In the genomic region with DNA sequence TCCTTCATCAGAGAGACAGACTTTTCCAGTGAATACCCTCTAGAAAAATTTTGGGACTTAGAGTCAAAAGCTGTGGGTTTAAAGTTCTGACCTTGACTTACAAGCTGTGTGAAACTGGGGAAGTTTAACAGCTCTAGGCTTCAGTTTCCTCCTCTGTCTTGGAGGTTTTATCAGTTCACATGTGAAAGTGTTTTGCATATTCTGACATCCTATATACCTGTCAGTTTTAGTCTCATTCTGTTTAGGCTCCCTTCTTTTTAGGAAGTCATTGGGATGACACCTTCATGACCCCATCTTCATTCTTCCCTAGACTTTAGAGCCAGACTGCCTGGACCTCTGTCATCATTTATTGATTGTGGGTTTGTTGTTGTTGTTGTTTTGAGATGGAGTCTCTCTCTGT, we compare ENCODE assay signal across 13 cellular contexts. TPM values are rescaled to one million over a fixed set of nuclear protein-coding genes. Genes with fewer than 3 reads are reported as not detected.
DNase-seq lines count a peak whose midpoint lies in the region; ATAC-seq and TF ChIP-seq lines count a peak whose summit lies in the region.
"Had no signal": no experiment of that assay in that cellular context is flagged by ENCODE, and none has a peak within 500 bp of the region (broad histone marks: within the 10 kb centered on the region; RNA-seq: fewer than 3 reads in every experiment).

No MANE protein-coding gene starts in this region.

- POLR2A ChIA-PET in Caco-2 (lab: Charles Lee) = no interaction called here

- intact Hi-C loops in lower lobe of right lung (cut with DNase I) (no loop called here), Caco-2 (cut with micrococcal nuclease; ENCODE audit: unreplicated experiment) (no loop called here), left colon (cut with DNase I, micrococcal nuclease) (no loop called here)

- no peak overlapping the region for H3K27ac ChIP-seq in DOHH2 (ENCODE audit: low read depth, low read length)
- peak overlapping the region; percentile 10 for H3K27ac ChIP-seq in mesodermal cell (ENCODE audit: low read depth, low read length, severe bottlenecking)
- H3K27ac ChIP-seq in lower lobe of right lung = no peak overlapping the region
- no peak overlapping the region for H3K27ac ChIP-seq in hepatocyte
- H3K27ac ChIP-seq: WERI-Rb-1 had no signal

- CTCF ChIA-PET in Caco-2 (lab: Charles Lee) = no interaction called here

- no peaks in the 10 kb centered on the region for H3K36me3 ChIP-seq in DOHH2 (ENCODE audit: control insufficient read depth, low read length)
- H3K36me3 ChIP-seq in mesodermal cell (ENCODE audit: control insufficient read depth, insufficient read depth, low read length) = peaks cover 53% of the 10 kb centered on the region
- H3K36me3 ChIP-seq in lower lobe of right lung = no peaks in the 10 kb centered on the region
- no peaks in the 10 kb centered on the region for H3K36me3 ChIP-seq in hepatocyte (replicated peaks; ENCODE audit: insufficient read depth, low read depth)
- H3K36me3 ChIP-seq in Caco-2 (ENCODE audit: control insufficient read depth, insufficient read depth, low read length) = no peaks in the 10 kb centered on the region; the same call in 1 of the 2 replicates
- H3K36me3 ChIP-seq: WERI-Rb-1 had no signal

- H3K9me3 ChIP-seq in DOHH2 (ENCODE audit: control insufficient read depth, insufficient read depth, low read length) (no peaks in the 10 kb centered on the region), mesodermal cell (ENCODE audit: control insufficient read depth, low read length) (no peaks in the 10 kb centered on the region), lower lobe of right lung (no peaks in the 10 kb centered on the region), hepatocyte (ENCODE audit: low read depth) (no peaks in the 10 kb centered on the region), Caco-2 (no peaks in the 10 kb centered on the region)

- H3K27ac Mint-ChIP-seq in IgD-negative memory B cell (peak overlapping the region in 2 of 3 donors; percentile 52 to 76), Caco-2 (ENCODE audit: unreplicated experiment) (no peak overlapping the region)

- H4K20me1 ChIP-seq in DOHH2 (ENCODE audit: control insufficient read depth, insufficient read depth, low read depth, low read length) = no peaks in the 10 kb centered on the region
- no peaks in the 10 kb centered on the region for H4K20me1 ChIP-seq in hepatocyte (ENCODE audit: insufficient read depth, poor library complexity, severe bottlenecking)

- H3K4me3 ChIP-seq in DOHH2 (ENCODE audit: low read length) (no peak overlapping the region), mesodermal cell (ENCODE audit: extremely low read depth, insufficient read depth, low read length, poor library complexity, severe bottlenecking) (no peak overlapping the region), lower lobe of right lung (no peak overlapping the region), hepatocyte (no peak overlapping the region), Caco-2 (ENCODE audit: low read depth, low read length) (no peak overlapping the region)

- H3K9me2 ChIP-seq in DOHH2 (replicated peaks; ENCODE audit: control insufficient read depth, low read length) (no peaks in the 10 kb centered on the region), hepatocyte (replicated peaks; ENCODE audit: insufficient read depth) (no peaks in the 10 kb centered on the region)

- H3F3A ChIP-seq in DOHH2 (ENCODE audit: control insufficient read depth, insufficient read depth) = peaks cover 4% of the 10 kb centered on the region; the same call in 1 of the 2 replicates

- no peak overlapping the region for H2AFZ ChIP-seq in hepatocyte

- BruUV-seq in Caco-2 (replicated peaks; lab: Mats Ljungman, UMichigan) = no TSS peak

- H3K36me3 Mint-ChIP-seq in IgD-negative memory B cell (no peaks in the 10 kb centered on the region), Caco-2 (ENCODE audit: insufficient read depth, unreplicated experiment) (no peaks in the 10 kb centered on the region)

- H3K9me3 Mint-ChIP-seq in IgD-negative memory B cell = no peaks in the 10 kb centered on the region
- no peaks in the 10 kb centered on the region for H3K9me3 Mint-ChIP-seq in Caco-2 (ENCODE audit: unreplicated experiment)

- H3K4me3 Mint-ChIP-seq in IgD-negative memory B cell = peak overlapping the region in 2 of 4 donors; percentile 1 to 19
- H3K4me3 Mint-ChIP-seq in Caco-2 (ENCODE audit: unreplicated experiment) = no peak overlapping the region

- H3K4me2 ChIP-seq in DOHH2 (ENCODE audit: low read length) (peak overlapping the region; percentile 36), hepatocyte (no peak overlapping the region)

- H3K4me1 ChIP-seq in DOHH2 (ENCODE audit: control insufficient read depth, low read length) (peaks cover 47% of the 10 kb centered on the region), mesodermal cell (ENCODE audit: control insufficient read depth, insufficient read depth, low read length, poor library complexity, severe bottlenecking) (peaks cover 65% of the 10 kb centered on the region), lower lobe of right lung (peaks cover 83% of the 10 kb centered on the region), hepatocyte (ENCODE audit: insufficient read depth) (peaks cover 31% of the 10 kb centered on the region), Caco-2 (peaks cover 12% of the 10 kb centered on the region; the same call in 1 of the 2 replicates)

- no peaks in the 10 kb centered on the region for H3K27me3 ChIP-seq in DOHH2 (ENCODE audit: control insufficient read depth, low read length)
- no peaks in the 10 kb centered on the region for H3K27me3 ChIP-seq in lower lobe of right lung (ENCODE audit: low read depth)
- H3K27me3 ChIP-seq in hepatocyte = no peaks in the 10 kb centered on the region
- H3K27me3 ChIP-seq in Caco-2 (replicated peaks; ENCODE audit: control insufficient read depth, insufficient read depth, low read length) = no peaks in the 10 kb centered on the region

- peak; percentile 42 for ATAC-seq in GM19025 (IDR thresholded peaks at IDR 0.05; ENCODE audit: low read depth, unreplicated experiment)
- no peak for ATAC-seq in lower lobe of right lung
- ATAC-seq in left colon = no peak

- H3K4me1 Mint-ChIP-seq in IgD-negative memory B cell (peaks cover 51 to 59% (median 58%) of the 10 kb centered on the region in 3 donors), Caco-2 (ENCODE audit: low read depth, unreplicated experiment) (peaks cover 18% of the 10 kb centered on the region)

- TF ChIP-seq CTCF in DOHH2 (IDR thresholded peaks at IDR 0.05; ENCODE audit: low read depth, low read length, poor library complexity, severe bottlenecking) (no peak), lower lobe of right lung (IDR thresholded peaks at IDR 0.05) (no peak), hepatocyte (IDR thresholded peaks at IDR 0.05; ENCODE audit: poor library complexity) (no peak), Caco-2 (IDR thresholded peaks at IDR 0.05; ENCODE audit: insufficient read depth in 1 of 2, low read depth in 1 of 2, low read length in 1 of 2, severe bottlenecking in 1 of 2, unreplicated experiment in 1 of 2) (no peak)

- DNase-seq in lower lobe of right lung (no peak), hepatocyte (ENCODE audit: low spot score) (no peak), Caco-2 (no peak), left colon (no peak)
- DNase-seq: activated naive CD4-positive, alpha-beta T cell; NCI-H187 treated with DMSO at 0.1 percent for 48 hours; RPMI8226; stimulated activated CD4-positive, alpha-beta T cell treated with anti-CD3 and anti-CD28 coated beads, Interleukin-4, amount 100 ng/mL, for 1 hour; WERI-Rb-1 had no signal

- H3K79me2 ChIP-seq in DOHH2 (ENCODE audit: control insufficient read depth, low read length) (no peaks in the 10 kb centered on the region), hepatocyte (peaks cover 76% of the 10 kb centered on the region)

- peaks cover 2% of the 10 kb centered on the region for H3K27me3 Mint-ChIP-seq in IgD-negative memory B cell
- H3K27me3 Mint-ChIP-seq in Caco-2 (ENCODE audit: insufficient read depth, unreplicated experiment) = no peaks in the 10 kb centered on the region

RNA-seq across cellular contexts. Expression of gene YPEL2, which starts 44.4 kb away (rescaled TPM):
- 18.8 TPM for polyA plus RNA-seq in IgD-negative memory B cell
- polyA plus RNA-seq in mesodermal cell (2013, experiment 1 of 2) = 22.0 TPM
- polyA plus RNA-seq in mesodermal cell (2013, experiment 2 of 2) = 19.1 TPM
- 22.9 TPM for total RNA-seq in lower lobe of right lung
- 17.5 and 26.0 TPM in 2 replicates for total RNA-seq in hepatocyte
- polyA plus RNA-seq in hepatocyte = 20.2 and 21.0 TPM in 2 replicates
- 2.9 and 4.5 TPM in 2 replicates for total RNA-seq in Caco-2 (2022)
- 10 to 100 TPM; 25.8 to 27.2 TPM for total RNA-seq in left colon
